ENCODE assay signal across 1 cellular context in genomic region chr12:7916936-7917335, GRCh38.
TF ChIP-seq lines count a peak whose summit lies in the region.

No MANE protein-coding gene starts in this region.

TF ChIP-seq in HepG2, 621 proteins besides CTCF, POLR2A, EP300 and RAD21:
- TF ChIP-seq PLRG1 (conservative IDR thresholded peaks at IDR 0.05) (no peak), ZNF510 (CRISPR knock-in tag; IDR thresholded peaks at IDR 0.05; ENCODE audit: low read depth) (no peak), POLR2AphosphoS5 (IDR thresholded peaks at IDR 0.05; ENCODE audit: low read depth, low read length) (peak; percentile 37; the same call in 1 of the 2 replicates), BRD4 (CRISPR knock-in tag; IDR thresholded peaks at IDR 0.05) (no peak), TBL1XR1 (IDR thresholded peaks at IDR 0.05; ENCODE audit: borderline replicate concordance, low read length, partially characterized antibody) (no peak), ZFYVE20 (CRISPR knock-in tag; IDR thresholded peaks at IDR 0.05; ENCODE audit: borderline replicate concordance, low read depth) (no peak)
